In genomic region chr20:8019178-8019997, GRCh38 we compare ENCODE assay signal across 1 cellular context.
A peak's percentile ranks its signal among the peaks of the same experiment; 100 is the strongest.
TF ChIP-seq lines count a peak whose summit lies in the region.

A gene with protein sequence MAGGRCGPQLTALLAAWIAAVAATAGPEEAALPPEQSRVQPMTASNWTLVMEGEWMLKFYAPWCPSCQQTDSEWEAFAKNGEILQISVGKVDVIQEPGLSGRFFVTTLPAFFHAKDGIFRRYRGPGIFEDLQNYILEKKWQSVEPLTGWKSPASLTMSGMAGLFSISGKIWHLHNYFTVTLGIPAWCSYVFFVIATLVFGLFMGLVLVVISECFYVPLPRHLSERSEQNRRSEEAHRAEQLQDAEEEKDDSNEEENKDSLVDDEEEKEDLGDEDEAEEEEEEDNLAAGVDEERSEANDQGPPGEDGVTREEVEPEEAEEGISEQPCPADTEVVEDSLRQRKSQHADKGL (minus strand): TSS chr20:8019761. CDS start chr20:8019613, 148 bp downstream.

TF ChIP-seq in GM12878, 131 proteins besides CTCF, POLR2A, EP300 and RAD21 (continued from another document and continues in another):
- TF ChIP-seq MLLT1 (IDR thresholded peaks at IDR 0.05) (no peak; the same call in 1 of the 2 replicates), DPF2 (IDR thresholded peaks at IDR 0.05) (peak; percentile 90), NKRF (conservative IDR thresholded peaks at IDR 0.05) (peak; percentile 71), ASH2L (IDR thresholded peaks at IDR 0.05; ENCODE audit: borderline replicate concordance, low read depth) (no peak), IKZF2 (IDR thresholded peaks at IDR 0.05) (no peak; a peak in 1 of 4 replicates), WRNIP1 (IDR thresholded peaks at IDR 0.05; ENCODE audit: borderline replicate concordance, low read depth, low read length) (no peak), IRF4 (IDR thresholded peaks at IDR 0.05; ENCODE audit: low read depth, low read length) (no peak), CHD4 (IDR thresholded peaks at IDR 0.05) (no peak), SPI1 (IDR thresholded peaks at IDR 0.05; ENCODE audit: borderline replicate concordance, insufficient read depth, low read depth, low read length) (no peak), BCL3 (IDR thresholded peaks at IDR 0.05; ENCODE audit: borderline replicate concordance, insufficient read depth, low read depth, low read length, poor library complexity, severe bottlenecking) (no peak), ZNF384 (IDR thresholded peaks at IDR 0.05; ENCODE audit: borderline replicate concordance, low read depth, low read length) (no peak), ZNF622 (IDR thresholded peaks at IDR 0.05) (no peak), CHD2 (IDR thresholded peaks at IDR 0.05; ENCODE audit: borderline replicate concordance, low read depth, low read length) (0 out of 2 replicates have a peak, but pooled peaks have one; percentile 6), ZNF207 (IDR thresholded peaks at IDR 0.05; ENCODE audit: borderline replicate concordance) (peak; percentile 72), KAT2A (conservative IDR thresholded peaks at IDR 0.05; ENCODE audit: control insufficient read depth, low read depth, low read length) (no peak), GATAD2B (conservative IDR thresholded peaks at IDR 0.05; ENCODE audit: low read depth) (peak; percentile 98), ATF7 (IDR thresholded peaks at IDR 0.05; ENCODE audit: low read depth) (no peak), IRF3 (IDR thresholded peaks at IDR 0.05) (no peak), TCF7 (IDR thresholded peaks at IDR 0.05; ENCODE audit: borderline replicate concordance) (no peak), GABPA (IDR thresholded peaks at IDR 0.05; ENCODE audit: low read depth) (no peak), CREM (IDR thresholded peaks at IDR 0.05; ENCODE audit: low read depth) (no peak; the same call in 1 of the 2 replicates), TAF1 (IDR thresholded peaks at IDR 0.05; ENCODE audit: borderline replicate concordance, low read depth, low read length) (peak; percentile 47; the same call in 1 of the 2 replicates), SRF (IDR thresholded peaks at IDR 0.05; ENCODE audit: low read depth in 2 of 2, low read length in 2 of 2) (no peak), HDAC6 (IDR thresholded peaks at IDR 0.05; ENCODE audit: unreplicated experiment) (no peak), FOXK2 (IDR thresholded peaks at IDR 0.05) (0 out of 2 replicates have a peak, but pooled peaks have one; percentile 33), SIN3A (IDR thresholded peaks at IDR 0.05; ENCODE audit: low read depth, low read length) (peak; percentile 64; the same call in 1 of the 2 replicates), MYB (IDR thresholded peaks at IDR 0.05; ENCODE audit: borderline replicate concordance, low read depth, low read length) (0 out of 2 replicates have a peak, but pooled peaks have one; percentile 44), IKZF1 (conservative IDR thresholded peaks at IDR 0.05) (peak; percentile 96), MTA2 (IDR thresholded peaks at IDR 0.05; ENCODE audit: low read depth) (no peak), RBBP5 (conservative IDR thresholded peaks at IDR 0.05) (no peak; the same call in 1 of the 2 replicates), NR2F1 (conservative IDR thresholded peaks at IDR 0.05) (peak; percentile 69), MAX (IDR thresholded peaks at IDR 0.05; ENCODE audit: low read depth, low read length) (peak; percentile 40), EGR1 (IDR thresholded peaks at IDR 0.05; ENCODE audit: borderline replicate concordance in 1 of 2, low read depth in 2 of 2, low read length in 2 of 2) (peak in 1 of 2 experiments; percentile 93; a peak in 2 of 3 replicates), STAT1 (conservative IDR thresholded peaks at IDR 0.05) (no peak), LARP7 (IDR thresholded peaks at IDR 0.05) (peak; percentile 97), KLF5 (IDR thresholded peaks at IDR 0.05; ENCODE audit: partially characterized antibody) (no peak), CREB1 (IDR thresholded peaks at IDR 0.05; ENCODE audit: low read depth) (no peak)
- TF ChIP-seq, protein P1, sequence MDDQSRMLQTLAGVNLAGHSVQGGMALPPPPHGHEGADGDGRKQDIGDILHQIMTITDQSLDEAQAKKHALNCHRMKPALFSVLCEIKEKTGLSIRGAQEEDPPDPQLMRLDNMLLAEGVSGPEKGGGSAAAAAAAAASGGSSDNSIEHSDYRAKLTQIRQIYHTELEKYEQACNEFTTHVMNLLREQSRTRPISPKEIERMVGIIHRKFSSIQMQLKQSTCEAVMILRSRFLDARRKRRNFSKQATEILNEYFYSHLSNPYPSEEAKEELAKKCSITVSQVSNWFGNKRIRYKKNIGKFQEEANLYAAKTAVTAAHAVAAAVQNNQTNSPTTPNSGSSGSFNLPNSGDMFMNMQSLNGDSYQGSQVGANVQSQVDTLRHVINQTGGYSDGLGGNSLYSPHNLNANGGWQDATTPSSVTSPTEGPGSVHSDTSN (IDR thresholded peaks at IDR 0.05; ENCODE audit: insufficient replicate concordance, low read depth, low read length), result peak; percentile 27
- TF ChIP-seq, protein P2, sequence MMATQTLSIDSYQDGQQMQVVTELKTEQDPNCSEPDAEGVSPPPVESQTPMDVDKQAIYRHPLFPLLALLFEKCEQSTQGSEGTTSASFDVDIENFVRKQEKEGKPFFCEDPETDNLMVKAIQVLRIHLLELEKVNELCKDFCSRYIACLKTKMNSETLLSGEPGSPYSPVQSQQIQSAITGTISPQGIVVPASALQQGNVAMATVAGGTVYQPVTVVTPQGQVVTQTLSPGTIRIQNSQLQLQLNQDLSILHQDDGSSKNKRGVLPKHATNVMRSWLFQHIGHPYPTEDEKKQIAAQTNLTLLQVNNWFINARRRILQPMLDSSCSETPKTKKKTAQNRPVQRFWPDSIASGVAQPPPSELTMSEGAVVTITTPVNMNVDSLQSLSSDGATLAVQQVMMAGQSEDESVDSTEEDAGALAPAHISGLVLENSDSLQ (IDR thresholded peaks at IDR 0.05), result peak; percentile 78
- TF ChIP-seq, protein P3, sequence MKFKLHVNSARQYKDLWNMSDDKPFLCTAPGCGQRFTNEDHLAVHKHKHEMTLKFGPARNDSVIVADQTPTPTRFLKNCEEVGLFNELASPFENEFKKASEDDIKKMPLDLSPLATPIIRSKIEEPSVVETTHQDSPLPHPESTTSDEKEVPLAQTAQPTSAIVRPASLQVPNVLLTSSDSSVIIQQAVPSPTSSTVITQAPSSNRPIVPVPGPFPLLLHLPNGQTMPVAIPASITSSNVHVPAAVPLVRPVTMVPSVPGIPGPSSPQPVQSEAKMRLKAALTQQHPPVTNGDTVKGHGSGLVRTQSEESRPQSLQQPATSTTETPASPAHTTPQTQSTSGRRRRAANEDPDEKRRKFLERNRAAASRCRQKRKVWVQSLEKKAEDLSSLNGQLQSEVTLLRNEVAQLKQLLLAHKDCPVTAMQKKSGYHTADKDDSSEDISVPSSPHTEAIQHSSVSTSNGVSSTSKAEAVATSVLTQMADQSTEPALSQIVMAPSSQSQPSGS (IDR thresholded peaks at IDR 0.05; ENCODE audit: low read length), result no peak
- TF ChIP-seq, protein P4, sequence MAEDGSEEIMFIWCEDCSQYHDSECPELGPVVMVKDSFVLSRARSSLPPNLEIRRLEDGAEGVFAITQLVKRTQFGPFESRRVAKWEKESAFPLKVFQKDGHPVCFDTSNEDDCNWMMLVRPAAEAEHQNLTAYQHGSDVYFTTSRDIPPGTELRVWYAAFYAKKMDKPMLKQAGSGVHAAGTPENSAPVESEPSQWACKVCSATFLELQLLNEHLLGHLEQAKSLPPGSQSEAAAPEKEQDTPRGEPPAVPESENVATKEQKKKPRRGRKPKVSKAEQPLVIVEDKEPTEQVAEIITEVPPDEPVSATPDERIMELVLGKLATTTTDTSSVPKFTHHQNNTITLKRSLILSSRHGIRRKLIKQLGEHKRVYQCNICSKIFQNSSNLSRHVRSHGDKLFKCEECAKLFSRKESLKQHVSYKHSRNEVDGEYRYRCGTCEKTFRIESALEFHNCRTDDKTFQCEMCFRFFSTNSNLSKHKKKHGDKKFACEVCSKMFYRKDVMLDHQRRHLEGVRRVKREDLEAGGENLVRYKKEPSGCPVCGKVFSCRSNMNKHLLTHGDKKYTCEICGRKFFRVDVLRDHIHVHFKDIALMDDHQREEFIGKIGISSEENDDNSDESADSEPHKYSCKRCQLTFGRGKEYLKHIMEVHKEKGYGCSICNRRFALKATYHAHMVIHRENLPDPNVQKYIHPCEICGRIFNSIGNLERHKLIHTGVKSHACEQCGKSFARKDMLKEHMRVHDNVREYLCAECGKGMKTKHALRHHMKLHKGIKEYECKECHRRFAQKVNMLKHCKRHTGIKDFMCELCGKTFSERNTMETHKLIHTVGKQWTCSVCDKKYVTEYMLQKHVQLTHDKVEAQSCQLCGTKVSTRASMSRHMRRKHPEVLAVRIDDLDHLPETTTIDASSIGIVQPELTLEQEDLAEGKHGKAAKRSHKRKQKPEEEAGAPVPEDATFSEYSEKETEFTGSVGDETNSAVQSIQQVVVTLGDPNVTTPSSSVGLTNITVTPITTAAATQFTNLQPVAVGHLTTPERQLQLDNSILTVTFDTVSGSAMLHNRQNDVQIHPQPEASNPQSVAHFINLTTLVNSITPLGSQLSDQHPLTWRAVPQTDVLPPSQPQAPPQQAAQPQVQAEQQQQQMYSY (CRISPR knock-in tag; IDR thresholded peaks at IDR 0.05), result no peak
- TF ChIP-seq, protein P5, sequence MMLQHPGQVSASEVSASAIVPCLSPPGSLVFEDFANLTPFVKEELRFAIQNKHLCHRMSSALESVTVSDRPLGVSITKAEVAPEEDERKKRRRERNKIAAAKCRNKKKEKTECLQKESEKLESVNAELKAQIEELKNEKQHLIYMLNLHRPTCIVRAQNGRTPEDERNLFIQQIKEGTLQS (IDR thresholded peaks at IDR 0.05; ENCODE audit: borderline replicate concordance, extremely low read depth, low read depth, low read length), result no peak
- TF ChIP-seq, protein P6, sequence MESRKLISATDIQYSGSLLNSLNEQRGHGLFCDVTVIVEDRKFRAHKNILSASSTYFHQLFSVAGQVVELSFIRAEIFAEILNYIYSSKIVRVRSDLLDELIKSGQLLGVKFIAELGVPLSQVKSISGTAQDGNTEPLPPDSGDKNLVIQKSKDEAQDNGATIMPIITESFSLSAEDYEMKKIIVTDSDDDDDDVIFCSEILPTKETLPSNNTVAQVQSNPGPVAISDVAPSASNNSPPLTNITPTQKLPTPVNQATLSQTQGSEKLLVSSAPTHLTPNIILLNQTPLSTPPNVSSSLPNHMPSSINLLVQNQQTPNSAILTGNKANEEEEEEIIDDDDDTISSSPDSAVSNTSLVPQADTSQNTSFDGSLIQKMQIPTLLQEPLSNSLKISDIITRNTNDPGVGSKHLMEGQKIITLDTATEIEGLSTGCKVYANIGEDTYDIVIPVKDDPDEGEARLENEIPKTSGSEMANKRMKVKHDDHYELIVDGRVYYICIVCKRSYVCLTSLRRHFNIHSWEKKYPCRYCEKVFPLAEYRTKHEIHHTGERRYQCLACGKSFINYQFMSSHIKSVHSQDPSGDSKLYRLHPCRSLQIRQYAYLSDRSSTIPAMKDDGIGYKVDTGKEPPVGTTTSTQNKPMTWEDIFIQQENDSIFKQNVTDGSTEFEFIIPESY (IDR thresholded peaks at IDR 0.05), result no peak
